9 cellular contexts compared by ENCODE assay signal in genomic region chr11:121929581-121929980, GRCh38.
DNase-seq lines count a peak whose midpoint lies in the region; ATAC-seq and TF ChIP-seq lines count a peak whose summit lies in the region.
"Had no signal": no experiment of that assay in that cellular context is flagged by ENCODE, and none has a peak within 500 bp of the region (broad histone marks: within the 10 kb centered on the region; RNA-seq: fewer than 3 reads in every experiment).

No MANE protein-coding gene starts in this region.

- H3K4me2 ChIP-seq in mammary epithelial cell (ENCODE audit: insufficient read depth, low read depth, low read length), result no peak overlapping the region

- H3K36me3 ChIP-seq in H7 (replicated peaks; ENCODE audit: control insufficient read depth, insufficient read depth, low read length), result no peaks in the 10 kb centered on the region
- no peaks in the 10 kb centered on the region for H3K36me3 ChIP-seq in adipocyte (ENCODE audit: control insufficient read depth, insufficient read depth, low read length, severe bottlenecking)
- H3K36me3 ChIP-seq in gastrocnemius medialis, result no peaks in the 10 kb centered on the region
- no peaks in the 10 kb centered on the region for H3K36me3 ChIP-seq in naive thymus-derived CD4-positive, alpha-beta T cell (ENCODE audit: control insufficient read depth in 2 of 3, insufficient read depth in 3 of 3, low read length in 3 of 3)
- no peaks in the 10 kb centered on the region for H3K36me3 ChIP-seq in mammary epithelial cell (ENCODE audit: insufficient read depth, low read length)
- H3K36me3 ChIP-seq: SJSA1 had no signal

- H3K27ac ChIP-seq in gastrocnemius medialis (no peak overlapping the region), mammary epithelial cell (ENCODE audit: insufficient read depth, low read depth, low read length) (no peak overlapping the region)
- H3K27ac ChIP-seq in naive thymus-derived CD4-positive, alpha-beta T cell (ENCODE audit: low read depth, low read length), result no peak overlapping the region
- H3K27ac ChIP-seq: SJSA1 had no signal

- H3K79me2 ChIP-seq in mammary epithelial cell (ENCODE audit: insufficient read depth, low read length), result no peaks in the 10 kb centered on the region

- in situ Hi-C loops in gastrocnemius medialis (cut with MboI; ENCODE audit: low sequenced_read_pairs in 4 of 4), result no loop called here
- in situ Hi-C loops in mammary epithelial cell (cut with MboI; ENCODE audit: low sequenced_read_pairs in 2 of 2), result no loop called here

- ATAC-seq in gastrocnemius medialis (no peak), natural killer cell (no peak), GM18502 (IDR thresholded peaks at IDR 0.05; ENCODE audit: poor library complexity, unreplicated experiment) (no peak)
- ATAC-seq in naive thymus-derived CD4-positive, alpha-beta T cell, result no peak

- H3K9ac ChIP-seq in adipocyte (ENCODE audit: low read length) (peak overlapping the region; percentile 83), mammary epithelial cell (ENCODE audit: insufficient read depth, low read length) (no peak overlapping the region)

- no TSS peak for BruUV-seq in mammary epithelial cell (replicated peaks; lab: Mats Ljungman, UMichigan)

- no peak overlapping the region for H2AFZ ChIP-seq in mammary epithelial cell (ENCODE audit: low read depth, low read length)

- no peaks in the 10 kb centered on the region for H4K20me1 ChIP-seq in mammary epithelial cell (ENCODE audit: insufficient read depth, low read length)

- peaks cover 3 to 46% (median 41%) of the 10 kb centered on the region in 5 donors for H3K27me3 Mint-ChIP-seq in naive thymus-derived CD4-positive, alpha-beta T cell
- H3K27me3 Mint-ChIP-seq in natural killer cell (ENCODE audit: low read depth in 2 of 2), result peaks cover 22 to 27% of the 10 kb centered on the region in 2 donors

- peak overlapping the region; percentile 34 for H3K4me3 ChIP-seq in H7 (ENCODE audit: insufficient read depth, low read depth, low read length)
- H3K4me3 ChIP-seq in adipocyte (ENCODE audit: low read length), result peak overlapping the region; percentile 85
- H3K4me3 ChIP-seq in gastrocnemius medialis, result peak overlapping the region in 3 of 4 donors; percentile 16 to 56 (median 29)
- no peak overlapping the region for H3K4me3 ChIP-seq in naive thymus-derived CD4-positive, alpha-beta T cell (ENCODE audit: low read length)
- no peak overlapping the region for H3K4me3 ChIP-seq in mammary epithelial cell (replicated peaks in 1 of 3; ENCODE audit: insufficient read depth in 1 of 3, low read depth in 2 of 3, low read length in 3 of 3)
- H3K4me3 ChIP-seq: SJSA1 had no signal

- peaks cover 0 to 3% (median 0%) of the 10 kb centered on the region in 11 donors for H3K9me3 Mint-ChIP-seq in naive thymus-derived CD4-positive, alpha-beta T cell
- no peaks in the 10 kb centered on the region for H3K9me3 Mint-ChIP-seq in natural killer cell

- TF ChIP-seq CTCF in gastrocnemius medialis (IDR thresholded peaks at IDR 0.05 in 4 of 5, conservative IDR thresholded peaks at IDR 0.05 in 1 of 5), result no peak
- no peak for TF ChIP-seq CTCF in mammary epithelial cell (conservative IDR thresholded peaks at IDR 0.05 in 1 of 2, IDR thresholded peaks at IDR 0.05 in 1 of 2; ENCODE audit: extremely low read depth in 1 of 2, insufficient read depth in 1 of 2, low read depth in 1 of 2, low read length in 2 of 2)
- TF ChIP-seq CTCF in natural killer cell (IDR thresholded peaks at IDR 0.05), result no peak

- no peaks in the 10 kb centered on the region for H3K9me3 ChIP-seq in adipocyte (ENCODE audit: control insufficient read depth, low read length)
- H3K9me3 ChIP-seq in gastrocnemius medialis, result no peaks in the 10 kb centered on the region
- H3K9me3 ChIP-seq in naive thymus-derived CD4-positive, alpha-beta T cell (ENCODE audit: control insufficient read depth in 2 of 3, low read length in 3 of 3), result no peaks in the 10 kb centered on the region
- H3K9me3 ChIP-seq in mammary epithelial cell (replicated peaks; ENCODE audit: insufficient read depth, low read length), result no peaks in the 10 kb centered on the region
- H3K9me3 ChIP-seq: SJSA1 had no signal

- 39% methylated on average over 6 of the region's 11 CpGs for WGBS in mammary epithelial cell (ENCODE audit: low coverage, missing lambda C conversion rate)

- POLR2A ChIA-PET in naive thymus-derived CD4-positive, alpha-beta T cell (lab: Charles Lee), result no interaction called here

- intact Hi-C loops in gastrocnemius medialis (cut with DNase I; ENCODE audit: low total_unique reads), result no loop called here
- intact Hi-C loops in naive thymus-derived CD4-positive, alpha-beta T cell (cut with micrococcal nuclease), result no loop called here
- intact Hi-C loops in mammary epithelial cell (cut with micrococcal nuclease), result no loop called here
- intact Hi-C loops in natural killer cell (cut with micrococcal nuclease), result no loop called here

- H3K4me1 ChIP-seq in adipocyte (ENCODE audit: control insufficient read depth, insufficient read depth, low read length) (peaks cover 34% of the 10 kb centered on the region), gastrocnemius medialis (peaks cover 0 to 3% of the 10 kb centered on the region in 2 donors), mammary epithelial cell (ENCODE audit: insufficient read depth, low read length) (peaks cover 18% of the 10 kb centered on the region)
- no peaks in the 10 kb centered on the region for H3K4me1 ChIP-seq in naive thymus-derived CD4-positive, alpha-beta T cell (ENCODE audit: control insufficient read depth in 2 of 2, insufficient read depth in 2 of 2, low read length in 2 of 2)
- H3K4me1 ChIP-seq: SJSA1 had no signal

- peaks cover 0 to 3% (median 0%) of the 10 kb centered on the region in 5 donors for H3K36me3 Mint-ChIP-seq in naive thymus-derived CD4-positive, alpha-beta T cell
- no peaks in the 10 kb centered on the region for H3K36me3 Mint-ChIP-seq in natural killer cell

- peak; percentile 19 for DNase-seq in H7
- peak; percentile 80 for DNase-seq in adipocyte (ENCODE audit: low read depth)
- DNase-seq in hypothalamus (lab: John Stamatoyannopoulos, UW), result peak in 35 of 51 donors; percentile 3 to 82 (median 43)
- DNase-seq in gastrocnemius medialis, result no peak
- DNase-seq in naive thymus-derived CD4-positive, alpha-beta T cell, result no peak
- DNase-seq in mammary epithelial cell, result no peak
- DNase-seq in natural killer cell, result no peak

- no peak overlapping the region for H3K27ac Mint-ChIP-seq in naive thymus-derived CD4-positive, alpha-beta T cell
- no peak overlapping the region for H3K27ac Mint-ChIP-seq in natural killer cell

- no peak for TF ChIP-seq POLR2A in gastrocnemius medialis (IDR thresholded peaks at IDR 0.05)

- dilution Hi-C loops in mammary epithelial cell (cut with HindIII; ENCODE audit: low sequenced_read_pairs), result no loop called here

- H3K4me3 Mint-ChIP-seq in naive thymus-derived CD4-positive, alpha-beta T cell, result no peak overlapping the region
- H3K4me3 Mint-ChIP-seq in natural killer cell, result no peak overlapping the region

- CTCF ChIA-PET in naive thymus-derived CD4-positive, alpha-beta T cell (lab: Charles Lee), result no interaction called here
- CTCF ChIA-PET in mammary epithelial cell (lab: Charles Lee; ENCODE audit: low non-redundant PET), result interaction anchor here (0.5 kb wide), 1 partner anchor 170 kb away, joined by 3 read pairs; no protein-coding TSS in a partner anchor

- H3K27me3 ChIP-seq in H7 (ENCODE audit: control insufficient read depth, insufficient read depth, low read length), result no peaks in the 10 kb centered on the region
- no peaks in the 10 kb centered on the region for H3K27me3 ChIP-seq in adipocyte (replicated peaks; ENCODE audit: control insufficient read depth, insufficient read depth, low read length)
- H3K27me3 ChIP-seq in gastrocnemius medialis, result no peaks in the 10 kb centered on the region
- peaks cover 0 to 4% of the 10 kb centered on the region in 2 donors for H3K27me3 ChIP-seq in naive thymus-derived CD4-positive, alpha-beta T cell (ENCODE audit: control insufficient read depth in 2 of 2, insufficient read depth in 2 of 2, low read length in 2 of 2)
- no peaks in the 10 kb centered on the region for H3K27me3 ChIP-seq in mammary epithelial cell (ENCODE audit: insufficient read depth, low read length)
- H3K27me3 ChIP-seq: SJSA1 had no signal

- H3K4me1 Mint-ChIP-seq in naive thymus-derived CD4-positive, alpha-beta T cell, result no peaks in the 10 kb centered on the region
- no peaks in the 10 kb centered on the region for H3K4me1 Mint-ChIP-seq in natural killer cell

Comparison
In these comparisons a context has a peak if more than half of its experiments do, and no peak if none do; other contexts are left out.
1. DNase-seq: peak in H7 (single experiment), adipocyte (single experiment) and hypothalamus (35 of 51); none in gastrocnemius medialis (0 of 2), naive thymus-derived CD4-positive, alpha-beta T cell (0 of 9), mammary epithelial cell (single experiment) and natural killer cell (single experiment).
2. H3K4me3 ChIP-seq: peak in H7 (single experiment), adipocyte (single experiment) and gastrocnemius medialis (3 of 4); none in naive thymus-derived CD4-positive, alpha-beta T cell (single experiment) and mammary epithelial cell (0 of 3).